1 cellular context compared by ENCODE assay signal in genomic region chr6:13300649-13301590, GRCh38.
TF ChIP-seq lines count a peak whose summit lies in the region.

No MANE protein-coding gene starts in this region.

TF ChIP-seq in WTC11, 78 proteins besides CTCF, POLR2A, EP300 and RAD21 (continued from another document):
- TF ChIP-seq NR1H2 (CRISPR knock-in tag; IDR thresholded peaks at IDR 0.05) (no peak), ATF6 (CRISPR knock-in tag; IDR thresholded peaks at IDR 0.05) (no peak), GTF2I (CRISPR knock-in tag; conservative IDR thresholded peaks at IDR 0.05) (no peak), FOXP1 (CRISPR knock-in tag; IDR thresholded peaks at IDR 0.05; ENCODE audit: borderline replicate concordance) (no peak), ZNF671 (CRISPR knock-in tag; IDR thresholded peaks at IDR 0.05) (no peak), ZNF138 (CRISPR knock-in tag; conservative IDR thresholded peaks at IDR 0.05) (no peak), CREM (CRISPR knock-in tag; IDR thresholded peaks at IDR 0.05) (no peak), NFYB (CRISPR knock-in tag; conservative IDR thresholded peaks at IDR 0.05; ENCODE audit: low read depth) (no peak), PRDM15 (CRISPR knock-in tag; IDR thresholded peaks at IDR 0.05) (no peak), JAZF1 (CRISPR knock-in tag; IDR thresholded peaks at IDR 0.05) (no peak)
